Comparison of ENCODE assay signal across 8 cellular contexts in genomic region chr12:7107181-7108041, GRCh38. TPM values are rescaled to one million over a fixed set of nuclear protein-coding genes. Genes with fewer than 3 reads are reported as not detected.
DNase-seq lines count a peak whose midpoint lies in the region; ATAC-seq and TF ChIP-seq lines count a peak whose summit lies in the region.

No MANE protein-coding gene starts in this region.

- peak; percentile 7 for ATAC-seq in activated CD4-positive, alpha-beta T cell treated with anti-CD3 and anti-CD28 coated beads for 36 hours
- ATAC-seq in activated CD8-positive, alpha-beta T cell treated with anti-CD3 and anti-CD28 coated beads, Interleukin-2, amount 10 ng/mL, durations not matched to agents 7 days and 5 days = no peak
- no peak for ATAC-seq in HG03196 (IDR thresholded peaks at IDR 0.05; ENCODE audit: unreplicated experiment)

- no peak for TF ChIP-seq CTCF in right atrium auricular region (IDR thresholded peaks at IDR 0.05)
- TF ChIP-seq CTCF in GM20000 (IDR thresholded peaks at IDR 0.05; ENCODE audit: extremely low read depth, missing control alignments) = no peak

- peaks cover 36% of the 10 kb centered on the region for H3K36me3 Mint-ChIP-seq in activated CD4-positive, alpha-beta T cell treated with anti-CD3 and anti-CD28 coated beads for 36 hours (ENCODE audit: low read depth)
- peaks cover 50% of the 10 kb centered on the region for H3K36me3 Mint-ChIP-seq in activated CD8-positive, alpha-beta T cell treated with anti-CD3 and anti-CD28 coated beads, Interleukin-2, amount 10 ng/mL, durations not matched to agents 7 days and 5 days (ENCODE audit: low read depth)

- DNase-seq in activated CD4-positive, alpha-beta T cell treated with anti-CD3 and anti-CD28 coated beads for 36 hours = no peak
- no peak for DNase-seq in activated CD4-positive, alpha-beta T cell treated with anti-CD3 and anti-CD28 coated beads for 48 hours
- DNase-seq in activated CD8-positive, alpha-beta T cell treated with anti-CD3 and anti-CD28 coated beads, Interleukin-2, amount 10 ng/mL, durations not matched to agents 7 days and 5 days = peak; percentile 26
- DNase-seq in right atrium auricular region (ENCODE audit: low spot score) (no peak), kidney glomerular epithelial cell (lab: John Stamatoyannopoulos, UW) (no peak), GM20000 (ENCODE audit: low spot score) (no peak)

- POLR2A ChIA-PET in activated CD4-positive, alpha-beta T cell treated with anti-CD3 and anti-CD28 coated beads for 36 hours (lab: Charles Lee) = interaction anchor here (0.7 to 3.2 kb wide), 3 partner anchors 146 to 163 kb away, joined by 3 to 34 read pairs (median 3); partner anchors contain the start of genes C12orf57 and RNU7-1
- POLR2A ChIA-PET in activated CD8-positive, alpha-beta T cell treated with anti-CD3 and anti-CD28 coated beads, Interleukin-2, amount 10 ng/mL, durations not matched to agents 7 days and 5 days (lab: Charles Lee) = interaction anchor here (0.6 to 3.7 kb wide), 18 partner anchors 8 to 256 kb away, joined by 3 to 74 read pairs (median 6); partner anchors contain the start of genes C12orf57, CDCA3, LPCAT3 and PHB2

- H3K27me3 ChIP-seq in right atrium auricular region = no peaks in the 10 kb centered on the region
- no peaks in the 10 kb centered on the region for H3K27me3 ChIP-seq in skeletal muscle tissue (ENCODE audit: control insufficient read depth in 3 of 3, insufficient read depth in 3 of 3, low read length in 3 of 3)

- H3K36me3 ChIP-seq in right atrium auricular region (peaks cover 8% of the 10 kb centered on the region), skeletal muscle tissue (ENCODE audit: control insufficient read depth in 3 of 3, insufficient read depth in 3 of 3, low read length in 3 of 3) (peaks cover 0 to 9% (median 9%) of the 10 kb centered on the region in 3 donors)

- H3K4me1 ChIP-seq in right atrium auricular region = peaks cover 0 to 15% of the 10 kb centered on the region in 2 donors
- peaks cover 10 to 17% (median 15%) of the 10 kb centered on the region in 3 donors for H3K4me1 ChIP-seq in skeletal muscle tissue (ENCODE audit: control insufficient read depth in 3 of 3, insufficient read depth in 3 of 3, low read length in 3 of 3)

- peaks cover 3 to 10% of the 10 kb centered on the region in 2 donors for H3K9me3 ChIP-seq in right atrium auricular region
- no peaks in the 10 kb centered on the region for H3K9me3 ChIP-seq in skeletal muscle tissue (ENCODE audit: control insufficient read depth in 3 of 3, low read length in 3 of 3)

- H3K27ac ChIP-seq in right atrium auricular region (peak overlapping the region; percentile 81 to 84), skeletal muscle tissue (ENCODE audit: low read depth, low read length) (peak overlapping the region; percentile 92)

- CTCF ChIA-PET in activated CD4-positive, alpha-beta T cell treated with anti-CD3 and anti-CD28 coated beads for 36 hours (lab: Charles Lee) = interaction anchor here (0.7 to 5.1 kb wide), 22 partner anchors 8 to 354 kb away, joined by 3 to 41 read pairs (median 3); partner anchors contain the start of genes C12orf57, LPCAT3, MLF2 and RNU7-1
- CTCF ChIA-PET in activated CD8-positive, alpha-beta T cell treated with anti-CD3 and anti-CD28 coated beads, Interleukin-2, amount 10 ng/mL, durations not matched to agents 7 days and 5 days (lab: Charles Lee) = interaction anchor here (0.7 to 7.5 kb wide), 24 partner anchors 11 to 477 kb away, joined by 3 to 107 read pairs (median 6); partner anchors contain the start of genes C12orf57, CDCA3, LPCAT3 and RNU7-1

- H3K27ac Mint-ChIP-seq in activated CD4-positive, alpha-beta T cell treated with anti-CD3 and anti-CD28 coated beads for 36 hours = peak overlapping the region; percentile 94
- H3K27ac Mint-ChIP-seq in activated CD8-positive, alpha-beta T cell treated with anti-CD3 and anti-CD28 coated beads, Interleukin-2, amount 10 ng/mL, durations not matched to agents 7 days and 5 days = peak overlapping the region; percentile 92

- peak overlapping the region; percentile 92 for H3K4me3 Mint-ChIP-seq in activated CD4-positive, alpha-beta T cell treated with anti-CD3 and anti-CD28 coated beads for 36 hours
- peak overlapping the region; percentile 95 for H3K4me3 Mint-ChIP-seq in activated CD8-positive, alpha-beta T cell treated with anti-CD3 and anti-CD28 coated beads, Interleukin-2, amount 10 ng/mL, durations not matched to agents 7 days and 5 days

- intact Hi-C loops in activated CD4-positive, alpha-beta T cell treated with anti-CD3 and anti-CD28 coated beads for 36 hours (cut with DNase I, micrococcal nuclease) = loop anchor here (1.0 to 10.0 kb wide), 8 partner anchors 23 to 383 kb away; partner anchors contain the start of genes EMG1 (in 2 of the 2), LPCAT3 (in 2 of the 2), PHB2 (in 2 of the 2) and C12orf57 (in 1 of the 2)

- H3K4me1 Mint-ChIP-seq in activated CD4-positive, alpha-beta T cell treated with anti-CD3 and anti-CD28 coated beads for 36 hours = peaks cover 36% of the 10 kb centered on the region
- H3K4me1 Mint-ChIP-seq in activated CD8-positive, alpha-beta T cell treated with anti-CD3 and anti-CD28 coated beads, Interleukin-2, amount 10 ng/mL, durations not matched to agents 7 days and 5 days (ENCODE audit: low read depth) = peaks cover 59% of the 10 kb centered on the region

- peak overlapping the region; percentile 77 to 87 (median 87) for H3K9ac ChIP-seq in skeletal muscle tissue (ENCODE audit: low read depth in 1 of 3, low read length in 3 of 3)

- peaks cover 8% of the 10 kb centered on the region for H3K9me3 Mint-ChIP-seq in activated CD4-positive, alpha-beta T cell treated with anti-CD3 and anti-CD28 coated beads for 36 hours (ENCODE audit: low read depth)
- H3K9me3 Mint-ChIP-seq in activated CD8-positive, alpha-beta T cell treated with anti-CD3 and anti-CD28 coated beads, Interleukin-2, amount 10 ng/mL, durations not matched to agents 7 days and 5 days (ENCODE audit: insufficient read depth) = peaks cover 18% of the 10 kb centered on the region

- H3K27me3 Mint-ChIP-seq in activated CD4-positive, alpha-beta T cell treated with anti-CD3 and anti-CD28 coated beads for 36 hours = no peaks in the 10 kb centered on the region
- H3K27me3 Mint-ChIP-seq in activated CD8-positive, alpha-beta T cell treated with anti-CD3 and anti-CD28 coated beads, Interleukin-2, amount 10 ng/mL, durations not matched to agents 7 days and 5 days (ENCODE audit: low read depth) = no peaks in the 10 kb centered on the region

- peak overlapping the region; percentile 44 to 50 for H3K4me3 ChIP-seq in right atrium auricular region
- peak overlapping the region; percentile 76 to 91 (median 82) for H3K4me3 ChIP-seq in skeletal muscle tissue (ENCODE audit: low read length in 3 of 3)

RNA-seq across cellular contexts. Expression of gene C1RL, which starts 1.6 kb away (rescaled TPM):
- 10 to 100 TPM; 17.3 to 18.9 TPM for total RNA-seq in activated CD4-positive, alpha-beta T cell treated with anti-CD3 and anti-CD28 coated beads for 36 hours
- total RNA-seq in activated CD8-positive, alpha-beta T cell treated with anti-CD3 and anti-CD28 coated beads, Interleukin-2, amount 10 ng/mL, durations not matched to agents 7 days and 5 days = 10 to 100 TPM; 21.5 to 23.3 TPM
- 10 to 100 TPM; 18.7 to 34.7 TPM for total RNA-seq in right atrium auricular region
- 10.4 TPM for total RNA-seq in skeletal muscle tissue

RNA-seq across cellular contexts. Expression of gene C1R, which starts 15.2 kb away (rescaled TPM):
- 1 to 10 TPM; 1.4 to 2.2 TPM for total RNA-seq in activated CD4-positive, alpha-beta T cell treated with anti-CD3 and anti-CD28 coated beads for 36 hours
- total RNA-seq in activated CD8-positive, alpha-beta T cell treated with anti-CD3 and anti-CD28 coated beads, Interleukin-2, amount 10 ng/mL, durations not matched to agents 7 days and 5 days = 1 to 10 TPM; 3.6 to 3.7 TPM
- 100 to 1,000 TPM; 191 to 467 TPM for total RNA-seq in right atrium auricular region
- total RNA-seq in skeletal muscle tissue = 76.7 TPM

RNA-seq across cellular contexts. Expression of gene RBP5, which starts 21.3 kb away (rescaled TPM):
- total RNA-seq in activated CD4-positive, alpha-beta T cell treated with anti-CD3 and anti-CD28 coated beads for 36 hours = not detected
- under 1 TPM; 0.29 to 0.42 TPM for total RNA-seq in activated CD8-positive, alpha-beta T cell treated with anti-CD3 and anti-CD28 coated beads, Interleukin-2, amount 10 ng/mL, durations not matched to agents 7 days and 5 days
- total RNA-seq in right atrium auricular region = not detected
- not detected for total RNA-seq in skeletal muscle tissue

RNA-seq across cellular contexts. Expression of gene CLSTN3, which starts 22.8 kb away (rescaled TPM):
- 10 to 100 TPM; 28.2 to 37.9 TPM for total RNA-seq in activated CD4-positive, alpha-beta T cell treated with anti-CD3 and anti-CD28 coated beads for 36 hours
- 10 to 100 TPM; 76.8 to 83.9 TPM for total RNA-seq in activated CD8-positive, alpha-beta T cell treated with anti-CD3 and anti-CD28 coated beads, Interleukin-2, amount 10 ng/mL, durations not matched to agents 7 days and 5 days
- 1 to 10 TPM; 6.1 to 8.3 TPM for total RNA-seq in right atrium auricular region
- total RNA-seq in skeletal muscle tissue = 15.1 TPM

RNA-seq across cellular contexts. Expression of gene C1S, which starts 46.9 kb away (rescaled TPM):
- total RNA-seq in activated CD4-positive, alpha-beta T cell treated with anti-CD3 and anti-CD28 coated beads for 36 hours = 1 to 10 TPM; 2.4 to 2.8 TPM
- under 1 TPM; 0.50 to 0.90 TPM for total RNA-seq in activated CD8-positive, alpha-beta T cell treated with anti-CD3 and anti-CD28 coated beads, Interleukin-2, amount 10 ng/mL, durations not matched to agents 7 days and 5 days
- total RNA-seq in right atrium auricular region = 100 to 1,000 TPM; 114 to 232 TPM
- 89.8 TPM for total RNA-seq in skeletal muscle tissue

Comparison
In these comparisons a context has a peak if more than half of its experiments do, and no peak if none do; other contexts are left out.
1. RNA of gene C1R, which starts 15.2 kb away (total RNA-seq): 191 to 467 TPM in right atrium auricular region and 76.7 TPM in skeletal muscle tissue (single experiment); 3.6 to 3.7 TPM in activated CD8-positive, alpha-beta T cell treated with anti-CD3 and anti-CD28 coated beads, Interleukin-2, amount 10 ng/mL, durations not matched to agents 7 days and 5 days and 1.4 to 2.2 TPM in activated CD4-positive, alpha-beta T cell treated with anti-CD3 and anti-CD28 coated beads for 36 hours; every median in the first group is over 10 times any median in the second.